In the genomic region with DNA sequence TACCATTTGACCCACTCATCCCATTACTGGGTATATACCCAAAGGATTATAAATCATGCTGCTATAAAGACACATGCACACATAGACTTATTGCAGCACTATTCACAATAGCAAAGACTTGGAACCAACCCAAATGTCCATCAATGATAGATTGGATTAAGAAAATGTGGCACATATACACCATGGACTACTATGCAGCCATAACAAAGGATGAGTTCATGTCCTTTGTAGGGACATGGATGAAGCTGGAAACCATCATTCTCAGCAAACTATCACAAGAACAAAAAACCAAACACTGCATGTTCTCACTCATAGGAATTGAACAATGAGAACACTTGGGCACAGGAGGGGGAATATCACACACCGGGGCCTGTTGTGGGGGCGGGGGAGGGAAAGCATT, we compare ENCODE assay signal across 14 cellular contexts. TPM values are rescaled to one million over a fixed set of nuclear protein-coding genes. Genes with fewer than 3 reads are reported as not detected.
"Had no signal": no experiment of that assay in that cellular context is flagged by ENCODE, and none has a peak within 500 bp of the region (broad histone marks: within the 10 kb centered on the region; RNA-seq: fewer than 3 reads in every experiment).

No MANE protein-coding gene starts in this region.

RNA-seq across cellular contexts. Expression of gene SLC17A8, which starts 14.0 kb away (rescaled TPM):
- total RNA-seq: kidney epithelial cell, left cardiac atrium, left ventricle myocardium inferior, left ventricle myocardium superior, lower leg skin, lower lobe of right lung, lung microvascular endothelial cell, mammary epithelial cell, mesenteric fat pad, mononuclear cell, mucosa of gallbladder had no signal
- polyA plus RNA-seq: hepatocyte, immature natural killer cell, keratinocyte, mammary epithelial cell had no signal
